ENCODE assay signal across 21 cellular contexts in genomic region chr6:28220164-28221133, GRCh38. TPM values are rescaled to one million over a fixed set of nuclear protein-coding genes. Genes with fewer than 3 reads are reported as not detected.
DNase-seq lines count a peak whose midpoint lies in the region; FAIRE-seq and TF ChIP-seq lines count a peak whose summit lies in the region.
"Had no signal": no experiment of that assay in that cellular context is flagged by ENCODE, and none has a peak within 500 bp of the region (broad histone marks: within the 10 kb centered on the region; RNA-seq: fewer than 3 reads in every experiment).

No MANE protein-coding gene starts in this region.

- DNase-seq in GM23248 (no peak), NCI-H526 treated with DMSO at 0.1 percent for 48 hours (lab: John Stamatoyannopoulos, UW) (peak; percentile 32), astrocyte (ENCODE audit: low read depth) (peak; percentile 30), neural crest cell (ENCODE audit: low read depth, low spot score) (no peak), transverse colon (no peak), superior temporal gyrus (ENCODE audit: extremely low spot score) (no peak)
- DNase-seq in NK-92 treated with Interleukin-12 subunit alpha and Interleukin-12 subunit beta, amount 100 ng/mL, for 24 hours (lab: John Stamatoyannopoulos, UW), result no peak
- DNase-seq: activated CD8-positive, alpha-beta T cell treated with anti-CD3 and anti-CD28 coated beads, Interleukin-2, amount 10 ng/mL, durations not matched to agents 7 days and 5 days; activated T-cell treated with anti-CD3 and anti-CD28 coated beads, Interleukin-2, amount 50 U/mL, for 4 hours; BE2C; body of pancreas; mucosa of descending colon; NCI-H1436; ovary; SHP77; stomach had no signal

- no peaks in the 10 kb centered on the region for H3K36me3 ChIP-seq in GM23248 (ENCODE audit: low read depth)
- H3K36me3 ChIP-seq in astrocyte (ENCODE audit: insufficient read depth, low read length), result no peaks in the 10 kb centered on the region
- no peaks in the 10 kb centered on the region for H3K36me3 ChIP-seq in transverse colon
- H3K36me3 ChIP-seq: BE2C, gastroesophageal sphincter, ovary, stomach, vagina had no signal

- H3K27ac ChIP-seq in GM23248 (no peak overlapping the region), astrocyte (ENCODE audit: low read depth, low read length) (no peak overlapping the region), transverse colon (no peak overlapping the region)
- H3K27ac ChIP-seq: body of pancreas, gastroesophageal sphincter, ovary, stomach, vagina had no signal

- in situ Hi-C loops in GM23248 (cut with MboI) (no loop called here), transverse colon (cut with MboI; ENCODE audit: low pct_ligation_motif_present in 1 of 4, low pct_unique_long_range_greater_than_20kb in 1 of 4, low sequenced_read_pairs in 3 of 4) (no loop called here)

- no peak overlapping the region for H3K4me3 ChIP-seq in GM23248
- H3K4me3 ChIP-seq in astrocyte (ENCODE audit: insufficient read depth, low read depth, low read length), result no peak overlapping the region
- no peak overlapping the region for H3K4me3 ChIP-seq in transverse colon
- H3K4me3 ChIP-seq: body of pancreas, gastroesophageal sphincter, mucosa of descending colon, ovary, stomach, vagina had no signal

- H3K79me2 ChIP-seq in GM23248 (ENCODE audit: insufficient read depth) (peaks cover 8% of the 10 kb centered on the region), astrocyte (ENCODE audit: insufficient read depth, low read length) (peaks cover 6% of the 10 kb centered on the region)

- no peaks in the 10 kb centered on the region for H3K9me3 ChIP-seq in GM23248 (ENCODE audit: low read depth)
- H3K9me3 ChIP-seq in astrocyte (ENCODE audit: insufficient read depth, low read depth, low read length), result no peaks in the 10 kb centered on the region
- H3K9me3 ChIP-seq in transverse colon, result no peaks in the 10 kb centered on the region
- H3K9me3 ChIP-seq: BE2C, body of pancreas, gastroesophageal sphincter, mucosa of descending colon, ovary, stomach, vagina had no signal

- H3K4me1 Mint-ChIP-seq in astrocyte (ENCODE audit: low read depth, unreplicated experiment) (no peaks in the 10 kb centered on the region), neural crest cell (peaks cover 12% of the 10 kb centered on the region)

- H3K36me3 Mint-ChIP-seq in astrocyte (ENCODE audit: low read depth, unreplicated experiment) (peaks cover 2% of the 10 kb centered on the region), neural crest cell (ENCODE audit: low read depth) (peaks cover 3% of the 10 kb centered on the region)
- H3K36me3 Mint-ChIP-seq: activated naive CD8-positive, alpha-beta T cell had no signal

- H4K20me1 ChIP-seq in GM23248 (ENCODE audit: insufficient read depth) (no peaks in the 10 kb centered on the region), astrocyte (ENCODE audit: insufficient read depth, low read length) (no peaks in the 10 kb centered on the region)

- H2AFZ ChIP-seq in GM23248, result peak overlapping the region; percentile 31; the same call in 1 of the 2 replicates
- H2AFZ ChIP-seq in astrocyte (ENCODE audit: low read depth, low read length), result no peak overlapping the region

- H3K4me3 Mint-ChIP-seq in astrocyte (ENCODE audit: unreplicated experiment) (no peak overlapping the region), neural crest cell (peak overlapping the region; percentile 78)
- H3K4me3 Mint-ChIP-seq: dendritic cell treated with granulocyte-macrophage colony-stimulating factor and Interleukin-4, amounts not matched to agents 40 ng/mL and 50 ng/mL, for 4 days; T-helper 1 cell treated with Interleukin-12 subunit alpha and Interleukin-12 subunit beta and Interleukin-4 antibody, amounts not matched to agents 30 μg/mL and 1 μg/mL, for 36 hours had no signal

- H3K27me3 ChIP-seq in GM23248 (replicated peaks; ENCODE audit: insufficient read depth) (no peaks in the 10 kb centered on the region), astrocyte (ENCODE audit: insufficient read depth, low read length) (peaks cover 6% of the 10 kb centered on the region), transverse colon (peaks cover 15% of the 10 kb centered on the region)
- H3K27me3 ChIP-seq: body of pancreas, ovary, vagina had no signal

- TF ChIP-seq POLR2A in transverse colon (IDR thresholded peaks at IDR 0.05), result no peak

- H3K27me3 Mint-ChIP-seq in astrocyte (ENCODE audit: low read depth, unreplicated experiment) (peaks cover 18% of the 10 kb centered on the region), neural crest cell (ENCODE audit: low read depth) (peaks cover 84% of the 10 kb centered on the region)

- H3K4me1 ChIP-seq in GM23248 (ENCODE audit: insufficient read depth) (peaks cover 4% of the 10 kb centered on the region; the same call in 1 of the 2 replicates), astrocyte (ENCODE audit: insufficient read depth, low read length) (peaks cover 4% of the 10 kb centered on the region), transverse colon (peaks cover 0 to 20% (median 4%) of the 10 kb centered on the region in 4 donors)
- H3K4me1 ChIP-seq: BE2C had no signal

- H3K9me2 ChIP-seq in GM23248 (ENCODE audit: insufficient read depth), result no peaks in the 10 kb centered on the region

- 25 to 30% methylated on average over 6 of the region's 6 CpGs for WGBS in GM23248 (ENCODE audit: low coverage in 1 of 2, low lambda C conversion rate in 2 of 2, missing lambda C conversion rate in 2 of 2), 2 experiments
- 30 to 42% methylated on average over 4 to 6 of the region's 6 CpGs for WGBS in transverse colon (ENCODE audit: low coverage in 1 of 2), 2 donors

- no peak for TF ChIP-seq EP300 in transverse colon (IDR thresholded peaks at IDR 0.05; ENCODE audit: low read depth)

- FAIRE-seq in astrocyte (lab: Jason Lieb, UNC), result no peak

- no peaks in the 10 kb centered on the region for H3K9me3 Mint-ChIP-seq in astrocyte (ENCODE audit: unreplicated experiment)
- H3K9me3 Mint-ChIP-seq in neural crest cell, result peaks cover 2% of the 10 kb centered on the region
- H3K9me3 Mint-ChIP-seq: activated T-cell treated with anti-CD3 and anti-CD28 coated beads, Interleukin-2, amount 50 U/mL, for 4 hours; dendritic cell treated with granulocyte-macrophage colony-stimulating factor and Interleukin-4, amounts not matched to agents 40 ng/mL and 50 ng/mL, for 4 days; T-helper 1 cell treated with Interleukin-12 subunit alpha and Interleukin-12 subunit beta and Interleukin-4 antibody, amounts not matched to agents 30 μg/mL and 1 μg/mL, for 36 hours had no signal

- H3K9ac ChIP-seq in GM23248, result no peak overlapping the region
- no peak overlapping the region for H3K9ac ChIP-seq in astrocyte (ENCODE audit: low read length)

- intact Hi-C loops in transverse colon (cut with DNase I; ENCODE audit: low total_unique reads), result no loop called here

- H3K27ac Mint-ChIP-seq in astrocyte (ENCODE audit: unreplicated experiment) (no peak overlapping the region), neural crest cell (ENCODE audit: unreplicated experiment) (no peak overlapping the region)
- H3K27ac Mint-ChIP-seq: activated CD8-positive, alpha-beta T cell treated with anti-CD3 and anti-CD28 coated beads, Interleukin-2, amount 10 ng/mL, durations not matched to agents 7 days and 5 days; activated naive CD8-positive, alpha-beta T cell; dendritic cell treated with granulocyte-macrophage colony-stimulating factor and Interleukin-4, amounts not matched to agents 40 ng/mL and 50 ng/mL, for 4 days; T-helper 1 cell treated with Interleukin-12 subunit alpha and Interleukin-12 subunit beta and Interleukin-4 antibody, amounts not matched to agents 30 μg/mL and 1 μg/mL, for 36 hours had no signal

- H3F3A ChIP-seq in GM23248 (ENCODE audit: insufficient read depth), result no peaks in the 10 kb centered on the region

- TF ChIP-seq CTCF in astrocyte (IDR thresholded peaks at IDR 0.05; ENCODE audit: insufficient read depth, low read depth, low read length), result no peak
- TF ChIP-seq CTCF in neural crest cell (conservative IDR thresholded peaks at IDR 0.05), result no peak
- TF ChIP-seq CTCF in transverse colon (IDR thresholded peaks at IDR 0.05), result no peak

- H3K4me2 ChIP-seq in GM23248 (ENCODE audit: unreplicated experiment) (no peak overlapping the region), astrocyte (ENCODE audit: low read length) (peak overlapping the region; percentile 45)

RNA-seq across cellular contexts. Expression of gene ZSCAN9, which starts 4.6 kb away (rescaled TPM):
- total RNA-seq in GM23248 (2014; rRNA removed; shearing (Covaris generic)), result 7.3 and 12.8 TPM in 2 replicates
- polyA plus RNA-seq in GM23248 (2016; fragmentation: Nextera tagmentation; extraction: Ambion mirVana), result 5.8 TPM in 2 replicates
- 14.7 and 16.9 TPM in 2 replicates for total RNA-seq in astrocyte
- 30.3 and 31.4 TPM in 2 replicates for total RNA-seq in neural crest cell
- total RNA-seq in transverse colon, result 10 to 100 TPM; 12.6 to 26.1 (median 16.7) TPM

RNA-seq across cellular contexts. Expression of gene ZKSCAN4, which starts 31.6 kb away (rescaled TPM):
- 3.7 and 4.2 TPM in 2 replicates for total RNA-seq in GM23248 (2014; rRNA removed; shearing (Covaris generic))
- polyA plus RNA-seq in GM23248 (2016; fragmentation: Nextera tagmentation; extraction: Ambion mirVana), result 3.5 and 3.6 TPM in 2 replicates
- total RNA-seq in astrocyte (3.9 TPM in 2 replicates), neural crest cell (7.9 and 8.1 TPM in 2 replicates), transverse colon (1 to 10 TPM in 3 of 4 donors, under 1 TPM in 1; 0.60 to 9.0 (median 4.9) TPM)

RNA-seq across cellular contexts. Expression of gene NKAPL, which starts 38.6 kb away (rescaled TPM):
- total RNA-seq in GM23248 (2014; rRNA removed; shearing (Covaris generic)), result 0.97 and 1.9 TPM in 2 replicates
- 3.2 and 3.5 TPM in 2 replicates for polyA plus RNA-seq in GM23248 (2016; fragmentation: Nextera tagmentation; extraction: Ambion mirVana)
- total RNA-seq in astrocyte (not detected in 2 replicates), neural crest cell (not detected in 2 replicates), transverse colon (1 to 10 TPM in 1 of 4 donors, under 1 TPM in 2, not detected in 1; 0.55 to 7.9 (median 0.64) TPM)
- total RNA-seq: activated CD8-positive, alpha-beta T cell treated with anti-CD3 and anti-CD28 coated beads, Interleukin-2, amount 10 ng/mL, durations not matched to agents 7 days and 5 days; vagina had no signal

RNA-seq across cellular contexts. Expression of gene ZSCAN26, which starts 46.5 kb away (rescaled TPM):
- total RNA-seq in GM23248 (2014; rRNA removed; shearing (Covaris generic)), result 17.5 and 28.5 TPM in 2 replicates
- 14.1 and 15.0 TPM in 2 replicates for polyA plus RNA-seq in GM23248 (2016; fragmentation: Nextera tagmentation; extraction: Ambion mirVana)
- total RNA-seq in astrocyte (12.0 and 15.9 TPM in 2 replicates), neural crest cell (15.0 and 19.8 TPM in 2 replicates), transverse colon (10 to 100 TPM; 13.9 to 19.4 (median 17.6) TPM)

Comparison
In these comparisons a context has a peak if more than half of its experiments do, and no peak if none do; other contexts are left out.
1. DNase-seq: peak in NCI-H526 treated with DMSO at 0.1 percent for 48 hours (single experiment) and astrocyte (single experiment); none in GM23248 (single experiment), neural crest cell (single experiment), transverse colon (single experiment), superior temporal gyrus (single experiment) and NK-92 treated with Interleukin-12 subunit alpha and Interleukin-12 subunit beta, amount 100 ng/mL, for 24 hours (single experiment).